In genomic region chr7:91299952-91300775, GRCh38 we compare ENCODE assay signal across 1 cellular context.
A peak's percentile ranks its signal among the peaks of the same experiment; 100 is the strongest.
TF ChIP-seq lines count a peak whose summit lies in the region.

No MANE protein-coding gene starts in this region.

TF ChIP-seq in K562, 482 proteins besides CTCF, POLR2A, EP300 and RAD21 (continues in another document):
- no peak for TF ChIP-seq ATF6 (CRISPR knock-in tag; IDR thresholded peaks at IDR 0.05)
- TF ChIP-seq ZNF57 (CRISPR knock-in tag; IDR thresholded peaks at IDR 0.05): no peak
- no peak for TF ChIP-seq ZFP36 (IDR thresholded peaks at IDR 0.05; ENCODE audit: low read depth, low read length, partially characterized antibody)
- no peak for TF ChIP-seq RBM15 (IDR thresholded peaks at IDR 0.05; ENCODE audit: insufficient read depth, low read length)
- peak; percentile 83 for TF ChIP-seq BRD9 (IDR thresholded peaks at IDR 0.05; ENCODE audit: low read depth, partially characterized antibody)
- no peak for TF ChIP-seq FOXP4 (CRISPR knock-in tag; IDR thresholded peaks at IDR 0.05; ENCODE audit: borderline replicate concordance)
- TF ChIP-seq MLLT1 (IDR thresholded peaks at IDR 0.05): peak; percentile 8 to 21; a peak in 1 of 4 replicates
- TF ChIP-seq POLR3G (IDR thresholded peaks at IDR 0.05; ENCODE audit: extremely low read depth, insufficient read length, insufficient replicate concordance): no peak
- TF ChIP-seq KAT7 (CRISPR knock-in tag; IDR thresholded peaks at IDR 0.05; ENCODE audit: borderline replicate concordance): 0 out of 2 replicates have a peak, but pooled peaks have one; percentile 38
- TF ChIP-seq MITF (IDR thresholded peaks at IDR 0.05): 0 out of 2 replicates have a peak, but pooled peaks have one; percentile 69
- TF ChIP-seq ARID4B (CRISPR knock-in tag; IDR thresholded peaks at IDR 0.05): no peak
- TF ChIP-seq ZNF830 (CRISPR knock-in tag; IDR thresholded peaks at IDR 0.05): no peak
- no peak for TF ChIP-seq ZNF282 (CRISPR knock-in tag; IDR thresholded peaks at IDR 0.05)
- TF ChIP-seq, protein P1, sequence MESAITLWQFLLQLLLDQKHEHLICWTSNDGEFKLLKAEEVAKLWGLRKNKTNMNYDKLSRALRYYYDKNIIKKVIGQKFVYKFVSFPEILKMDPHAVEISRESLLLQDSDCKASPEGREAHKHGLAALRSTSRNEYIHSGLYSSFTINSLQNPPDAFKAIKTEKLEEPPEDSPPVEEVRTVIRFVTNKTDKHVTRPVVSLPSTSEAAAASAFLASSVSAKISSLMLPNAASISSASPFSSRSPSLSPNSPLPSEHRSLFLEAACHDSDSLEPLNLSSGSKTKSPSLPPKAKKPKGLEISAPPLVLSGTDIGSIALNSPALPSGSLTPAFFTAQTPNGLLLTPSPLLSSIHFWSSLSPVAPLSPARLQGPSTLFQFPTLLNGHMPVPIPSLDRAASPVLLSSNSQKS (CRISPR knock-in tag; IDR thresholded peaks at IDR 0.05): no peak
- peak; percentile 77 for TF ChIP-seq MBD2 (IDR thresholded peaks at IDR 0.05; ENCODE audit: borderline replicate concordance, low read depth)
- no peak for TF ChIP-seq RBM22 (IDR thresholded peaks at IDR 0.05; ENCODE audit: low read depth, low read length, poor library complexity, severe bottlenecking)
- TF ChIP-seq DDX20 (tag; IDR thresholded peaks at IDR 0.05; ENCODE audit: low read depth): no peak
- TF ChIP-seq CCNT2 (IDR thresholded peaks at IDR 0.05; ENCODE audit: borderline replicate concordance, extremely low read depth, insufficient read length, low read depth, low read length): peak; percentile 66
- no peak for TF ChIP-seq SFPQ (IDR thresholded peaks at IDR 0.05; ENCODE audit: low read depth, low read length)
- 0 out of 2 replicates have a peak, but pooled peaks have one; percentile 49 for TF ChIP-seq RUNX1 (IDR thresholded peaks at IDR 0.05; ENCODE audit: low read depth)
- peak; percentile 99 for TF ChIP-seq NCOR1 (IDR thresholded peaks at IDR 0.05)
- no peak; the same call in 1 of the 2 replicates for TF ChIP-seq HINFP (tag; conservative IDR thresholded peaks at IDR 0.05; ENCODE audit: low read depth)
- TF ChIP-seq, protein P2, sequence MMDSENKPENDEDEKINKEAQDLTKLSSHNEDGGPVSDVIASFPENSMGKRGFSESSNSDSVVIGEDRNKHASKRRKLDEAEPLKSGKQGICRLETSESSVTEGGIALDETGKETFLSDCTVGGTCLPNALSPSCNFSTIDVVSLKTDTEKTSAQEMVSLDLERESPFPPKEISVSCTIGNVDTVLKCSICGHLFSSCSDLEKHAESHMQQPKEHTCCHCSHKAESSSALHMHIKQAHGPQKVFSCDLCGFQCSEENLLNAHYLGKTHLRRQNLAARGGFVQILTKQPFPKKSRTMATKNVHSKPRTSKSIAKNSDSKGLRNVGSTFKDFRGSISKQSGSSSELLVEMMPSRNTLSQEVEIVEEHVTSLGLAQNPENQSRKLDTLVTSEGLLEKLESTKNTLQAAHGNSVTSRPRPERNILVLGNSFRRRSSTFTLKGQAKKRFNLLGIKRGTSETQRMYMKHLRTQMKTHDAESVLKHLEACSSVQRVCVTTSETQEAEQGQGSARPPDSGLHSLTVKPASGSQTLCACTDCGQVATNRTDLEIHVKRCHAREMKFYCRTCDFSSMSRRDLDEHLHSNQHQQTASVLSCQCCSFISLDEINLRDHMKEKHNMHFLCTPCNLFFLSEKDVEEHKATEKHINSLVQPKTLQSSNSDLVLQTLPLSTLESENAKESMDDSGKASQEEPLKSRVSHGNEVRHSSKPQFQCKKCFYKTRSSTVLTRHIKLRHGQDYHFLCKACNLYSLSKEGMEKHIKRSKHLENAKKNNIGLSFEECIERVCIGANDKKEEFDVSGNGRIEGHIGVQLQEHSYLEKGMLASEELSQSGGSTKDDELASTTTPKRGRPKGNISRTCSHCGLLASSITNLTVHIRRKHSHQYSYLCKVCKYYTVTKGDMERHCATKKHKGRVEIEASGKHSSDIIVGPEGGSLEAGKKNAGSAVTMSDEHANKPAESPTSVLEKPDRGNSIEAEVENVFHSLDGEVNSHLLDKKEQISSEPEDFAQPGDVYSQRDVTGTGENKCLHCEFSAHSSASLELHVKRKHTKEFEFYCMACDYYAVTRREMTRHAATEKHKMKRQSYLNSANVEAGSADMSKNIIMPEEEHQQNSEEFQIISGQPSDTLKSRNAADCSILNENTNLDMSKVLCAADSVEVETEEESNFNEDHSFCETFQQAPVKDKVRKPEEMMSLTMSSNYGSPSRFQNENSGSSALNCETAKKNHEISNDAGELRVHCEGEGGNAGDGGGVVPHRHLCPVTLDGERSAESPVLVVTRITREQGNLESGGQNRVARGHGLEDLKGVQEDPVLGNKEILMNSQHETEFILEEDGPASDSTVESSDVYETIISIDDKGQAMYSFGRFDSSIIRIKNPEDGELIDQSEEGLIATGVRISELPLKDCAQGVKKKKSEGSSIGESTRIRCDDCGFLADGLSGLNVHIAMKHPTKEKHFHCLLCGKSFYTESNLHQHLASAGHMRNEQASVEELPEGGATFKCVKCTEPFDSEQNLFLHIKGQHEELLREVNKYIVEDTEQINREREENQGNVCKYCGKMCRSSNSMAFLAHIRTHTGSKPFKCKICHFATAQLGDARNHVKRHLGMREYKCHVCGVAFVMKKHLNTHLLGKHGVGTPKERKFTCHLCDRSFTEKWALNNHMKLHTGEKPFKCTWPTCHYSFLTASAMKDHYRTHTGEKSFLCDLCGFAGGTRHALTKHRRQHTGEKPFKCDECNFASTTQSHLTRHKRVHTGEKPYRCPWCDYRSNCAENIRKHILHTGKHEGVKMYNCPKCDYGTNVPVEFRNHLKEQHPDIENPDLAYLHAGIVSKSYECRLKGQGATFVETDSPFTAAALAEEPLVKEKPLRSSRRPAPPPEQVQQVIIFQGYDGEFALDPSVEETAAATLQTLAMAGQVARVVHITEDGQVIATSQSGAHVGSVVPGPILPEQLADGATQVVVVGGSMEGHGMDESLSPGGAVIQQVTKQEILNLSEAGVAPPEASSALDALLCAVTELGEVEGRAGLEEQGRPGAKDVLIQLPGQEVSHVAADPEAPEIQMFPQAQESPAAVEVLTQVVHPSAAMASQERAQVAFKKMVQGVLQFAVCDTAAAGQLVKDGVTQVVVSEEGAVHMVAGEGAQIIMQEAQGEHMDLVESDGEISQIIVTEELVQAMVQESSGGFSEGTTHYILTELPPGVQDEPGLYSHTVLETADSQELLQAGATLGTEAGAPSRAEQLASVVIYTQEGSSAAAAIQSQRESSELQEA (IDR thresholded peaks at IDR 0.05; ENCODE audit: low read depth): 0 out of 2 replicates have a peak, but pooled peaks have one; percentile 29
- TF ChIP-seq MTF1 (CRISPR knock-in tag; IDR thresholded peaks at IDR 0.05; ENCODE audit: borderline replicate concordance): no peak
